19 cellular contexts compared by ENCODE assay signal in genomic region chr5:166285385-166285784, GRCh38.
DNase-seq lines count a peak whose midpoint lies in the region; ATAC-seq, FAIRE-seq and TF ChIP-seq lines count a peak whose summit lies in the region.
"Had no signal": no experiment of that assay in that cellular context is flagged by ENCODE, and none has a peak within 500 bp of the region (broad histone marks: within the 10 kb centered on the region; RNA-seq: fewer than 3 reads in every experiment).

No MANE protein-coding gene starts in this region.

- H4K8ac ChIP-seq in H1 (ENCODE audit: extremely low read depth, insufficient read depth, low read length) (no peak overlapping the region), mesenchymal stem cell (ENCODE audit: low read length) (no peak overlapping the region)

- no peaks in the 10 kb centered on the region for H4K20me1 ChIP-seq in SK-N-SH (ENCODE audit: insufficient read depth)
- H4K20me1 ChIP-seq in H1 (replicated peaks in 1 of 2; ENCODE audit: control insufficient read depth in 1 of 2, insufficient read depth in 2 of 2, low read length in 2 of 2), result no peaks in the 10 kb centered on the region

- TF ChIP-seq CTCF in SK-N-SH (IDR thresholded peaks at IDR 0.05) (no peak), H1 (IDR thresholded peaks at IDR 0.05; ENCODE audit: control extremely low read depth in 1 of 3, insufficient read depth in 1 of 3, low read depth in 1 of 3, low read length in 3 of 3) (no peak), D721Med (IDR thresholded peaks at IDR 0.05; ENCODE audit: insufficient read depth, missing control alignments) (no peak), left lung (IDR thresholded peaks at IDR 0.05) (no peak), prostate gland (IDR thresholded peaks at IDR 0.05) (no peak)

- H4K5ac ChIP-seq in H1 (ENCODE audit: insufficient read length, low read depth, low read length), result no peak overlapping the region

- H3K23me2 ChIP-seq in H1 (ENCODE audit: low read depth, low read length), result no peaks in the 10 kb centered on the region

- H2BK20ac ChIP-seq in H1 (ENCODE audit: low read length), result no peak overlapping the region

- H3K18ac ChIP-seq in H1 (ENCODE audit: extremely low read depth, low read length) (no peak overlapping the region), mesenchymal stem cell (ENCODE audit: low read depth in 1 of 2, low read length in 2 of 2) (no peak overlapping the region)

- H3K4me2 ChIP-seq in SK-N-SH, result no peak overlapping the region
- no peak overlapping the region for H3K4me2 ChIP-seq in H1 (ENCODE audit: insufficient read depth in 1 of 2, low read depth in 2 of 2, low read length in 2 of 2)
- no peak overlapping the region for H3K4me2 ChIP-seq in mesenchymal stem cell (ENCODE audit: low read length, poor library complexity, severe bottlenecking)

- no peaks in the 10 kb centered on the region for H3K79me2 ChIP-seq in SK-N-SH (ENCODE audit: insufficient read depth)
- no peaks in the 10 kb centered on the region for H3K79me2 ChIP-seq in H1 (ENCODE audit: control insufficient read depth in 1 of 2, insufficient read depth in 2 of 2, low read length in 2 of 2)

- H3F3A ChIP-seq in SK-N-SH (replicated peaks; ENCODE audit: insufficient read depth), result no peaks in the 10 kb centered on the region

- no peaks in the 10 kb centered on the region for H3K9me2 ChIP-seq in SK-N-SH

- H3K4me1 ChIP-seq in SK-N-SH (ENCODE audit: control insufficient read depth in 1 of 2, insufficient read depth in 2 of 2, low read depth in 1 of 2, low read length in 1 of 2) (no peaks in the 10 kb centered on the region; a peak in 1 of 4 replicates), H1 (replicated peaks in 1 of 4; ENCODE audit: control insufficient read depth in 3 of 4, insufficient read depth in 4 of 4, low read length in 3 of 4) (no peaks in the 10 kb centered on the region; a peak in 1 of 7 replicates), mesenchymal stem cell (ENCODE audit: control insufficient read depth, insufficient read depth, low read depth, low read length) (no peaks in the 10 kb centered on the region), left lung (no peaks in the 10 kb centered on the region), prostate gland (replicated peaks) (no peaks in the 10 kb centered on the region)
- H3K4me1 ChIP-seq: Peyer's patch had no signal

- no peaks in the 10 kb centered on the region; the same call in 1 of the 2 replicates for H3K9me3 ChIP-seq in SK-N-SH
- peaks cover 0 to 4% of the 10 kb centered on the region in 2 experiments; a peak in 1 of 4 replicates for H3K9me3 ChIP-seq in H1 (ENCODE audit: insufficient read depth in 2 of 2, low read depth in 1 of 2, low read length in 1 of 2)
- H3K9me3 ChIP-seq in mesenchymal stem cell (ENCODE audit: control insufficient read depth, low read length), result peaks cover 22% of the 10 kb centered on the region
- H3K9me3 ChIP-seq in left lung, result no peaks in the 10 kb centered on the region
- H3K9me3 ChIP-seq in prostate gland, result no peaks in the 10 kb centered on the region
- H3K9me3 ChIP-seq: Peyer's patch had no signal

- no peak overlapping the region for H3K4me3 ChIP-seq in SK-N-SH (ENCODE audit: low read depth in 2 of 2, low read length in 1 of 2)
- no peak overlapping the region for H3K4me3 ChIP-seq in H1 (ENCODE audit: extremely low read depth in 1 of 4, insufficient read depth in 2 of 4, low read depth in 3 of 4, low read length in 4 of 4)
- H3K4me3 ChIP-seq in mesenchymal stem cell (ENCODE audit: insufficient read depth in 1 of 2, low read depth in 1 of 2, low read length in 2 of 2), result no peak overlapping the region
- H3K4me3 ChIP-seq in left lung, result no peak overlapping the region
- H3K4me3 ChIP-seq in prostate gland, result no peak overlapping the region
- H3K4me3 ChIP-seq: Peyer's patch had no signal

- H3K9ac ChIP-seq in SK-N-SH (no peak overlapping the region), H1 (replicated peaks in 1 of 4; ENCODE audit: extremely low read depth in 1 of 4, low read depth in 3 of 4, low read length in 3 of 4) (no peak overlapping the region), mesenchymal stem cell (ENCODE audit: low read length) (no peak overlapping the region)

- no peak for TF ChIP-seq EP300 in SK-N-SH (IDR thresholded peaks at IDR 0.05; ENCODE audit: borderline replicate concordance in 1 of 2, low read depth in 1 of 2, low read length in 1 of 2)
- TF ChIP-seq EP300 in H1 (IDR thresholded peaks at IDR 0.05; ENCODE audit: borderline replicate concordance in 1 of 2, low read depth in 2 of 2, low read length in 2 of 2), result no peak

- no peak for DNase-seq in SK-N-SH
- no peak for DNase-seq in H1 (ENCODE audit: low read depth in 1 of 2, low spot score in 2 of 2)
- peak; percentile 10 for DNase-seq in mesenchymal stem cell
- DNase-seq in D721Med (ENCODE audit: insufficient read length, low spot score), result no peak
- no peak for DNase-seq in left lung
- no peak for DNase-seq in prostate gland (ENCODE audit: low spot score)
- no peak for DNase-seq in cerebellar cortex (ENCODE audit: low spot score)
- DNase-seq: H7, Karpas-422, MV-4-11, NCI-H1105 treated with DMSO at 0.1 percent for 48 hours, NCI-H2029 treated with DMSO at 0.1 percent for 48 hours, NCI-H345, NCI-H524, NCI-H774, Peyer's patch had no signal

- WGBS in SK-N-SH (ENCODE audit: low lambda C conversion rate), result 25% methylated on average over 2 of the region's 2 CpGs
- 69% methylated on average over 2 of the region's 2 CpGs; no CpG with 5 or more reads in 1 of the 2 experiments for WGBS in H1 (ENCODE audit: extremely low coverage in 1 of 2, insufficient coverage in 1 of 2, insufficient read length in 1 of 2, insufficient replicate concordance in 2 of 2, low coverage in 1 of 2, low lambda C conversion rate in 2 of 2, missing lambda C conversion rate in 1 of 2), 2 experiments
- 55% methylated on average over 2 of the region's 2 CpGs for WGBS in mesenchymal stem cell
- 63% methylated on average over 2 of the region's 2 CpGs for WGBS in prostate gland

- CTCF ChIA-PET in SK-N-SH (lab: Yijun Ruan, JAX) (no interaction called here), H1 (lab: Charles Lee; ENCODE audit: partially characterized antibody) (no interaction called here)

- H3K79me1 ChIP-seq in H1 (ENCODE audit: low read depth, low read length) (no peaks in the 10 kb centered on the region), mesenchymal stem cell (replicated peaks; ENCODE audit: low read length, poor library complexity, severe bottlenecking) (no peaks in the 10 kb centered on the region)

- H2BK12ac ChIP-seq in H1 (ENCODE audit: low read depth, low read length) (no peak overlapping the region), mesenchymal stem cell (ENCODE audit: low read length in 2 of 2) (no peak overlapping the region)

- no peak overlapping the region for H2BK120ac ChIP-seq in H1 (replicated peaks; ENCODE audit: low read depth, low read length)
- H2BK120ac ChIP-seq in mesenchymal stem cell (ENCODE audit: low read depth, low read length), result no peak overlapping the region

- H4K91ac ChIP-seq in H1 (replicated peaks; ENCODE audit: insufficient read length, low read length), result no peak overlapping the region
- no peak overlapping the region for H4K91ac ChIP-seq in mesenchymal stem cell (ENCODE audit: low read length)

- H3K4ac ChIP-seq in H1 (replicated peaks; ENCODE audit: insufficient read length, low read depth, low read length), result no peak overlapping the region
- H3K4ac ChIP-seq in mesenchymal stem cell (ENCODE audit: low read depth in 1 of 2, low read length in 2 of 2), result no peak overlapping the region

- no peaks in the 10 kb centered on the region for H3K27me3 ChIP-seq in SK-N-SH (ENCODE audit: insufficient read depth)
- H3K27me3 ChIP-seq in H1 (replicated peaks in 1 of 4; ENCODE audit: control insufficient read depth in 3 of 4, extremely low read depth in 1 of 4, insufficient read depth in 3 of 4, low read length in 3 of 4), result no peaks in the 10 kb centered on the region
- no peaks in the 10 kb centered on the region for H3K27me3 ChIP-seq in mesenchymal stem cell (ENCODE audit: control insufficient read depth in 1 of 2, insufficient read depth in 1 of 2, low read length in 2 of 2)
- no peaks in the 10 kb centered on the region for H3K27me3 ChIP-seq in left lung
- H3K27me3 ChIP-seq in prostate gland (replicated peaks; ENCODE audit: insufficient read depth), result no peaks in the 10 kb centered on the region
- H3K27me3 ChIP-seq: Peyer's patch had no signal

- H2BK5ac ChIP-seq in H1 (ENCODE audit: low read depth, low read length) (no peak overlapping the region), mesenchymal stem cell (ENCODE audit: low read depth, low read length, poor library complexity, severe bottlenecking) (no peak overlapping the region)

- ATAC-seq in SK-N-SH treated with all-trans-retinoic acid at 6 μM for 48 hours (no peak), left lung (no peak)
- ATAC-seq: Right ventricle myocardium inferior had no signal

- TF ChIP-seq POLR2A in H1 (IDR thresholded peaks at IDR 0.05; ENCODE audit: control extremely low read depth in 1 of 2, low read depth in 2 of 2, low read length in 2 of 2) (no peak), prostate gland (IDR thresholded peaks at IDR 0.05) (no peak)

- H3K27ac ChIP-seq in SK-N-SH (ENCODE audit: low read depth in 2 of 2, low read length in 1 of 2) (no peak overlapping the region), H1 (ENCODE audit: low read depth, low read length) (no peak overlapping the region), mesenchymal stem cell (ENCODE audit: low read length, poor library complexity, severe bottlenecking) (no peak overlapping the region), left lung (no peak overlapping the region), prostate gland (no peak overlapping the region)
- H3K27ac ChIP-seq: Peyer's patch had no signal

- no peak for TF ChIP-seq RAD21 in SK-N-SH (IDR thresholded peaks at IDR 0.05; ENCODE audit: low read length)
- TF ChIP-seq RAD21 in H1 (IDR thresholded peaks at IDR 0.05 in 1 of 2, conservative IDR thresholded peaks at IDR 0.05 in 1 of 2; ENCODE audit: low read depth in 2 of 2, low read length in 2 of 2), result no peak

- H3K36me3 ChIP-seq in SK-N-SH (replicated peaks in 1 of 2; ENCODE audit: control insufficient read depth in 1 of 2, insufficient read depth in 2 of 2, low read length in 1 of 2) (no peaks in the 10 kb centered on the region), H1 (ENCODE audit: control insufficient read depth in 2 of 4, insufficient read depth in 4 of 4, low read length in 3 of 4) (no peaks in the 10 kb centered on the region), mesenchymal stem cell (ENCODE audit: control insufficient read depth in 1 of 2, insufficient read depth in 2 of 2, low read depth in 1 of 2, low read length in 2 of 2) (no peaks in the 10 kb centered on the region), left lung (no peaks in the 10 kb centered on the region), prostate gland (no peaks in the 10 kb centered on the region)
- H3K36me3 ChIP-seq: Peyer's patch had no signal

- H2AK5ac ChIP-seq in H1 (ENCODE audit: low read depth, low read length) (no peak overlapping the region), mesenchymal stem cell (ENCODE audit: low read length, severe bottlenecking) (no peak overlapping the region)

- H2AFZ ChIP-seq in SK-N-SH (ENCODE audit: low read depth) (no peak overlapping the region), H1 (ENCODE audit: low read length) (no peak overlapping the region), mesenchymal stem cell (ENCODE audit: low read depth, low read length) (no peak overlapping the region)

- FAIRE-seq in H1 (lab: Jason Lieb, UNC) (no peak), D721Med (lab: Jason Lieb, UNC) (no peak)
- FAIRE-seq: A204.1 had no signal

- H3K56ac ChIP-seq in H1 (replicated peaks; ENCODE audit: insufficient read length, low read depth, low read length), result no peak overlapping the region

- POLR2A ChIA-PET in SK-N-SH (lab: Yijun Ruan, JAX), result no interaction called here
- POLR2A ChIA-PET in H1 (lab: Charles Lee; ENCODE audit: partially characterized antibody), result no interaction called here

- intact Hi-C loops in left lung (cut with DNase I), result no loop called here
- intact Hi-C loops in prostate gland (cut with DNase I), result no loop called here

- H3K14ac ChIP-seq in H1 (ENCODE audit: insufficient read length) (no peak overlapping the region), mesenchymal stem cell (ENCODE audit: low read length in 2 of 2) (no peak overlapping the region)

- H2BK15ac ChIP-seq in H1 (ENCODE audit: low read length) (no peak overlapping the region), mesenchymal stem cell (ENCODE audit: low read depth, poor library complexity, severe bottlenecking) (no peak overlapping the region)

- H3K23ac ChIP-seq in H1 (ENCODE audit: insufficient read length), result no peak overlapping the region
- no peak overlapping the region for H3K23ac ChIP-seq in mesenchymal stem cell (ENCODE audit: low read length in 2 of 2)
